Comparison of ENCODE assay signal across 10 cellular contexts in genomic region chrX:115372026-115372610, GRCh38.
A peak's percentile ranks its signal among the peaks of the same experiment; 100 is the strongest.
DNase-seq lines count a peak whose midpoint lies in the region; ATAC-seq, FAIRE-seq and TF ChIP-seq lines count a peak whose summit lies in the region.
"Had no signal": no experiment of that assay in that cellular context is flagged by ENCODE, and none has a peak within 500 bp of the region (broad histone marks: within the 10 kb centered on the region; RNA-seq: fewer than 3 reads in every experiment).

No MANE protein-coding gene starts in this region.

- intact Hi-C loops in left colon (cut with DNase I, micrococcal nuclease), result no loop called here

- no peaks in the 10 kb centered on the region for H3K36me3 ChIP-seq in RWPE2 (ENCODE audit: low read depth)

- H3K4me3 ChIP-seq in RWPE2 (ENCODE audit: severe bottlenecking) (no peak overlapping the region), fibroblast of villous mesenchyme (ENCODE audit: low read depth, low read length) (no peak overlapping the region)

- no peak for DNase-seq in H54 (ENCODE audit: insufficient read length, low spot score)
- DNase-seq in RWPE2 (ENCODE audit: low spot score), result no peak
- peak; percentile 60 for DNase-seq in fibroblast of villous mesenchyme (ENCODE audit: low read depth)
- no peak for DNase-seq in osteocyte (ENCODE audit: extremely low spot score, unreplicated experiment)
- no peak for DNase-seq in left colon
- no peak for DNase-seq in D721Med (ENCODE audit: insufficient read length, low spot score)
- DNase-seq in activated CD8-positive, alpha-beta memory T cell treated with anti-CD3 and anti-CD28 coated beads, Interleukin-2, amount 50 U/mL, for 4 hours, result no peak
- DNase-seq: hypothalamus, T-helper 2 cell had no signal

- no peaks in the 10 kb centered on the region for H3K27me3 Mint-ChIP-seq in osteocyte (ENCODE audit: unreplicated experiment)

- ATAC-seq in RWPE2 (ENCODE audit: low read depth) (peak; percentile 93), left colon (no peak), GM18867 (IDR thresholded peaks at IDR 0.05; ENCODE audit: unreplicated experiment) (no peak)

- H3K4me1 Mint-ChIP-seq in osteocyte (ENCODE audit: unreplicated experiment), result peaks cover 40% of the 10 kb centered on the region

- TF ChIP-seq POLR2A in H54 (IDR thresholded peaks at IDR 0.05; ENCODE audit: low read depth, low read length), result no peak

- no peaks in the 10 kb centered on the region for H3K36me3 Mint-ChIP-seq in osteocyte (ENCODE audit: unreplicated experiment)

- no peaks in the 10 kb centered on the region for H3K27me3 ChIP-seq in RWPE2 (ENCODE audit: insufficient read depth, poor library complexity, severe bottlenecking)

- H3K4me1 ChIP-seq in RWPE2 (ENCODE audit: insufficient read depth, poor library complexity, severe bottlenecking), result peaks cover 3% of the 10 kb centered on the region

- H3K9me3 Mint-ChIP-seq in osteocyte (ENCODE audit: unreplicated experiment), result peaks cover 8% of the 10 kb centered on the region

- H3K4me3 Mint-ChIP-seq in osteocyte (ENCODE audit: unreplicated experiment), result peak overlapping the region; percentile 37

- H3K27ac ChIP-seq in RWPE2 (ENCODE audit: poor library complexity, severe bottlenecking), result no peak overlapping the region

- TF ChIP-seq CTCF in RWPE2 (IDR thresholded peaks at IDR 0.05; ENCODE audit: poor library complexity, severe bottlenecking), result no peak
- no peak for TF ChIP-seq CTCF in fibroblast of villous mesenchyme (IDR thresholded peaks at IDR 0.05; ENCODE audit: insufficient read depth, low read depth, low read length)
- TF ChIP-seq CTCF in osteocyte (IDR thresholded peaks at IDR 0.05), result no peak
- no peak for TF ChIP-seq CTCF in D721Med (IDR thresholded peaks at IDR 0.05; ENCODE audit: insufficient read depth, missing control alignments)

- H3K9me3 ChIP-seq in RWPE2 (ENCODE audit: severe bottlenecking), result no peaks in the 10 kb centered on the region

- H3K27ac Mint-ChIP-seq in osteocyte (ENCODE audit: unreplicated experiment), result peak overlapping the region; percentile 95

- peak; percentile 80 for FAIRE-seq in H54 (lab: Jason Lieb, UNC)
- FAIRE-seq in D721Med (lab: Jason Lieb, UNC), result no peak
